ENCODE assay signal across 1 cellular context in the genomic region with DNA sequence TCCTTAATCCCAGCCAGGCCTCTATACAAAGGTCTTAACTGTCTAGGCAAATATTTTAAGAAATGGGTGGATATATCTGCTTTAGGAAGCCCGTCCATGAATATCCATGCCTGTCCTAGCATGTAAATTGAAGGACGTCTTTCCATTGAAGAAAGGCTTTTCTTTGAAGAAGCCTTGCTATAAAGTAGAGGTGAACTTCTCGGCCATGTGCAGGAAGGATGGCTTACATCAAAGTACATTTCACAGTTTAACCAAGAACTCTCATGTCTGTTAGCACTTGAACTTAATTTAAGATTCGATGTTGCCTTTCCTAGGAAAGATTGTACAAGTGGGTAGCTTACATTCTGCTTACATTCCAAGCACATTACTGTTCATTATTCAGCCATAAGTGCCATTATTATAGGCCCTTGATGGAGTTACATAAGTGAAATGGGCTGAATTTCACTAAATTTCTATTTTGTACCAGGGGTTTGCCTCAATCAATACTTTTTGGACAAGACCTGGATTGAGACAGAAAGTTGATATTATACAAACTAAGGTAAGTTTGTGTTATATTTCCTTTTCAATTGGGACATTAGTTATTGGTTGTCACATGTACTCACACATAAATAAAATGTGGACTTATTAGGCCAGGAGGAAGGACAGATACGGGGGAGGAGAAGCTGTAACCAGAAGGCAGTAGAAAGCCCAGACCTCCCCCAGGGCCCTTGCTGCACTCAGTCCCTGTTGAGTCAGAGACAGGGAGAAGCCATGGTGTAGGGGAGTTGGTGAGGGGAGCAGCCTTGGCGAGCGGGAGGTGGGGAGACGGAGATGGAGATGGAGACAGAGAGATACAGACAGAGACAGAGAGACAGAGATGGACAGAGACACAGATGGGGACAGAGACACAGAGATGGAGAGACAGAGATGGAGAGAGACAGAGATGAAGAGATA.
TF ChIP-seq lines count a peak whose summit lies in the region.

No MANE protein-coding gene starts in this region.

TF ChIP-seq in H1, 55 proteins besides CTCF, POLR2A, EP300 and RAD21 (continued from another document):
- no peak for TF ChIP-seq RXRA (IDR thresholded peaks at IDR 0.05; ENCODE audit: insufficient read depth, low read depth, low read length)
- TF ChIP-seq KDM4A (IDR thresholded peaks at IDR 0.05; ENCODE audit: low read depth, low read length, severe bottlenecking) = no peak
TF ChIP-seq in H1: peak in this region for 0.
